ENCODE assay signal across 8 cellular contexts in the genomic region with DNA sequence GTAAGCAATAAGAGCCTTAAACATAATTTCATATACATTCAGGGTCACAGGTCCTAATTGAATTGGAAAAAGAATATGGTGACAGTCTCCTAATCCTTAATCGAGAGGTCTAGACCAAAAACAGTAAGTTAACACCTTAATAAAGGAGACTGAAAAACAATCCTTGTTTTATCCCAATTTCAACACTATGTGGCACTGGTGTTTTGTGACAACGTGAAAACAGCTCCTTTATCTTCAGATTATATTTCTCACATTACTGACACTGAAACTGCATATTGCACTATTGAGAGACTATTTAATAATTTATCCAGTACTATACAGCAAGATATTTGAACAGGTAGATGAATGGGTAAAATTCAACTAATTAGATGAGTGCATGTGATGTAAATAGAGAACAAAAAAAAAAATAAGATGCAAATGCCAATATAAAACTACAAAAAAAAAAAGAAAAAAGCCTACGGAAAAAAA. TPM values are rescaled to one million over a fixed set of nuclear protein-coding genes. Genes with fewer than 3 reads are reported as not detected.
DNase-seq lines count a peak whose midpoint lies in the region; ATAC-seq, FAIRE-seq and TF ChIP-seq lines count a peak whose summit lies in the region.

No MANE protein-coding gene starts in this region.

- intact Hi-C loops in psoas muscle (cut with DNase I) = loop anchor here (5.0 to 10.0 kb wide), 2 partner anchors 36 to 93 kb away; a partner anchor contains a TSS

- H3K9me3 Mint-ChIP-seq in CD4-positive, CD25-positive, alpha-beta regulatory T cell = no peaks in the 10 kb centered on the region

- peak; percentile 87 for FAIRE-seq in H54 (lab: Jason Lieb, UNC)

- peak in 2 of 3 donors; percentile 53 to 55 for DNase-seq in CD4-positive, CD25-positive, alpha-beta regulatory T cell
- no peak for DNase-seq in H54 (ENCODE audit: insufficient read length, low spot score)
- DNase-seq in RWPE2 (ENCODE audit: low spot score) = no peak
- peak; percentile 78 for DNase-seq in fibroblast of peridontal ligament (ENCODE audit: extremely low read depth)
- DNase-seq in psoas muscle = no peak
- DNase-seq in activated naive CD4-positive, alpha-beta T cell (lab: John Stamatoyannopoulos, UW) = no peak

- no peak overlapping the region for H3K4me3 Mint-ChIP-seq in CD4-positive, CD25-positive, alpha-beta regulatory T cell

- H3K36me3 Mint-ChIP-seq in CD4-positive, CD25-positive, alpha-beta regulatory T cell = peaks cover 37% of the 10 kb centered on the region

- H3K4me1 Mint-ChIP-seq in CD4-positive, CD25-positive, alpha-beta regulatory T cell = peaks cover 28 to 38% (median 32%) of the 10 kb centered on the region in 4 donors

- H3K9me3 ChIP-seq in CD4-positive, CD25-positive, alpha-beta regulatory T cell (ENCODE audit: control insufficient read depth in 2 of 2, low read length in 2 of 2) = no peaks in the 10 kb centered on the region
- H3K9me3 ChIP-seq in RWPE2 (ENCODE audit: severe bottlenecking) (no peaks in the 10 kb centered on the region), psoas muscle (no peaks in the 10 kb centered on the region)

- H3K27me3 Mint-ChIP-seq in CD4-positive, CD25-positive, alpha-beta regulatory T cell = no peaks in the 10 kb centered on the region

- peaks cover 13% of the 10 kb centered on the region for H3K4me1 ChIP-seq in CD4-positive, CD25-positive, alpha-beta regulatory T cell (ENCODE audit: control insufficient read depth, insufficient read depth, low read length, poor library complexity, severe bottlenecking)
- H3K4me1 ChIP-seq in RWPE2 (ENCODE audit: insufficient read depth, poor library complexity, severe bottlenecking) = peaks cover 10% of the 10 kb centered on the region
- H3K4me1 ChIP-seq in psoas muscle = peaks cover 29% of the 10 kb centered on the region

- TF ChIP-seq CTCF in RWPE2 (IDR thresholded peaks at IDR 0.05; ENCODE audit: poor library complexity, severe bottlenecking) = peak; percentile 55
- peak; percentile 66 for TF ChIP-seq CTCF in psoas muscle (IDR thresholded peaks at IDR 0.05)

- peak overlapping the region in 1 of 3 donors; percentile 53 for H3K27ac Mint-ChIP-seq in CD4-positive, CD25-positive, alpha-beta regulatory T cell

- no peaks in the 10 kb centered on the region for H3K27me3 ChIP-seq in CD4-positive, CD25-positive, alpha-beta regulatory T cell (ENCODE audit: control insufficient read depth, insufficient read depth, low read length)
- H3K27me3 ChIP-seq in RWPE2 (ENCODE audit: insufficient read depth, poor library complexity, severe bottlenecking) (no peaks in the 10 kb centered on the region), psoas muscle (ENCODE audit: insufficient read depth in 3 of 3, low read length in 2 of 3) (no peaks in the 10 kb centered on the region)

- no peak overlapping the region for H3K27ac ChIP-seq in CD4-positive, CD25-positive, alpha-beta regulatory T cell (ENCODE audit: insufficient read depth, low read length, poor library complexity, severe bottlenecking)
- H3K27ac ChIP-seq in RWPE2 (ENCODE audit: poor library complexity, severe bottlenecking) (no peak overlapping the region), psoas muscle (no peak overlapping the region)

- peaks cover 36% of the 10 kb centered on the region for H3K36me3 ChIP-seq in CD4-positive, CD25-positive, alpha-beta regulatory T cell (ENCODE audit: control insufficient read depth, insufficient read depth, low read length)
- H3K36me3 ChIP-seq in RWPE2 (ENCODE audit: low read depth) (peaks cover 5% of the 10 kb centered on the region; the same call in 1 of the 2 replicates), psoas muscle (ENCODE audit: insufficient read depth in 1 of 2, low read depth in 1 of 2) (peaks cover 5 to 50% of the 10 kb centered on the region in 2 donors)

- peak in 1 of 2 donors; percentile 67 for ATAC-seq in CD4-positive, CD25-positive, alpha-beta regulatory T cell (ENCODE audit: low read depth in 2 of 2)
- ATAC-seq in RWPE2 (ENCODE audit: low read depth) (no peak), psoas muscle (peak; percentile 52 to 85 (median 72)), GM18858 (IDR thresholded peaks at IDR 0.05; ENCODE audit: unreplicated experiment) (no peak), GM21529 (IDR thresholded peaks at IDR 0.05; ENCODE audit: unreplicated experiment) (no peak)

- TF ChIP-seq POLR2A in H54 (IDR thresholded peaks at IDR 0.05; ENCODE audit: low read depth, low read length) = no peak

- WGBS in psoas muscle, 3 donors = 36 to 48% (median 40%) methylated on average over 3 of the region's 3 CpGs

- no peak overlapping the region for H3K4me3 ChIP-seq in CD4-positive, CD25-positive, alpha-beta regulatory T cell (ENCODE audit: low read depth, low read length)
- no peak overlapping the region for H3K4me3 ChIP-seq in RWPE2 (ENCODE audit: severe bottlenecking)
- H3K4me3 ChIP-seq in psoas muscle = no peak overlapping the region

RNA-seq across cellular contexts. Expression of a gene that starts 34.1 kb away (rescaled TPM):
- 93.5 TPM for total RNA-seq in CD4-positive, CD25-positive, alpha-beta regulatory T cell
- polyA plus RNA-seq in CD4-positive, CD25-positive, alpha-beta regulatory T cell = 1 to 10 TPM; 7.4 to 8.7 (median 7.9) TPM
- total RNA-seq in psoas muscle = 10 to 100 TPM; 17.1 to 34.0 (median 25.8) TPM
- polyA plus RNA-seq in psoas muscle = 10 to 100 TPM; 10.6 to 15.1 (median 13.9) TPM

Comparison
In these comparisons a context has a peak if more than half of its experiments do, and no peak if none do; other contexts are left out.
1. ATAC-seq: peak in psoas muscle (4 of 4); none in RWPE2 (single experiment), GM18858 (single experiment) and GM21529 (single experiment).
2. DNase-seq: peak in CD4-positive, CD25-positive, alpha-beta regulatory T cell (2 of 3) and fibroblast of peridontal ligament (single experiment); none in H54 (single experiment), RWPE2 (single experiment), psoas muscle (0 of 2) and activated naive CD4-positive, alpha-beta T cell (0 of 4).